8 cellular contexts compared by ENCODE assay signal in the genomic region with DNA sequence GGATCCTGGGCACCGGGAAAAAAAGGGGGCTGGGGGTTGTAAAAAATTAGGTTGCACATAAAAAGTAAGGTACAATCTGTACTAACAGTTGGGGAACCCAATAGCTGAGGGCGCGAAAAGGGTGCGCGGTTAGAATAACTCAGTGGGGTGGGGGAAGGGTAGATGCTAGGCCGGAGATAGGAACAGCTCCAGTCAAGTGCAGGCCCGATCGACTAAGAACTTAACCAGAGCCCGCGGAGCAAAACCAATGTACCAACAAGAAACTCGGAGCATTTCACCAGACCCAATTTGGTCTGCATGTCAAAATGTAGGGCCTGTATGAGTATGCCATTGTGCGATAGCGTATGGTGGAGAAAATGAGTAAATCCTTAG. TPM values are rescaled to one million over a fixed set of nuclear protein-coding genes. Genes with fewer than 3 reads are reported as not detected.
DNase-seq lines count a peak whose midpoint lies in the region; ATAC-seq and TF ChIP-seq lines count a peak whose summit lies in the region.

No MANE protein-coding gene starts in this region.

- ATAC-seq in CD4-positive, CD25-positive, alpha-beta regulatory T cell (ENCODE audit: low read depth in 2 of 2): no peak
- ATAC-seq in T-cell (replicated peaks in 1 of 4): no peak
- ATAC-seq in GM18511 (IDR thresholded peaks at IDR 0.05; ENCODE audit: unreplicated experiment): no peak

- H3K27me3 ChIP-seq in CD4-positive, CD25-positive, alpha-beta regulatory T cell (ENCODE audit: control insufficient read depth, insufficient read depth, low read length): no peaks in the 10 kb centered on the region
- no peaks in the 10 kb centered on the region for H3K27me3 ChIP-seq in HUES48 (ENCODE audit: control insufficient read depth, insufficient read depth, low read length)

- H3K9ac ChIP-seq in HUES48 (ENCODE audit: low read depth, low read length): peak overlapping the region; percentile 100

- POLR2A ChIA-PET in T-cell (lab: Charles Lee): interaction anchor here (0.8 to 0.9 kb wide), 2 partner anchors 17 to 52 kb away, joined by 3 read pairs; no protein-coding TSS in a partner anchor

- H3K4me1 Mint-ChIP-seq in CD4-positive, CD25-positive, alpha-beta regulatory T cell: peaks cover 38 to 75% (median 54%) of the 10 kb centered on the region in 4 donors
- H3K4me1 Mint-ChIP-seq in T-cell (peaks cover 60 to 72% (median 60%) of the 10 kb centered on the region in 3 donors), brain (peaks cover 67% of the 10 kb centered on the region)

- CTCF ChIA-PET in T-cell (lab: Charles Lee): interaction anchor here in 1 of 2 donors (2.6 to 3.8 kb wide), 3 partner anchors 12 to 87 kb away, joined by 8 to 29 read pairs (median 15); no protein-coding TSS in a partner anchor

- H3K9me3 Mint-ChIP-seq in CD4-positive, CD25-positive, alpha-beta regulatory T cell: no peaks in the 10 kb centered on the region
- no peaks in the 10 kb centered on the region for H3K9me3 Mint-ChIP-seq in T-cell
- H3K9me3 Mint-ChIP-seq in brain: peaks cover 0 to 8% (median 3%) of the 10 kb centered on the region in 5 experiments

- peak overlapping the region; percentile 98 for H3K27ac ChIP-seq in CD4-positive, CD25-positive, alpha-beta regulatory T cell (ENCODE audit: insufficient read depth, low read length, poor library complexity, severe bottlenecking)
- peak overlapping the region; percentile 100 for H3K27ac ChIP-seq in HUES48 (ENCODE audit: low read depth, low read length)

- DNase-seq in CD4-positive, CD25-positive, alpha-beta regulatory T cell: peak; percentile 33 to 60 (median 41)
- DNase-seq in T-cell: peak in 30 of 34 experiments; percentile 6 to 46 (median 22)
- peak; percentile 62 for DNase-seq in islet precursor cell
- peak; percentile 33 for DNase-seq in stimulated activated CD4-positive, alpha-beta T cell treated with anti-CD3 and anti-CD28 coated beads, Interleukin-12 subunit alpha, Interleukin-12 subunit beta, amount 100 ng/mL, for 4 hours
- DNase-seq in SHP77 (lab: John Stamatoyannopoulos, UW): no peak

- no peak for TF ChIP-seq CTCF in brain (conservative IDR thresholded peaks at IDR 0.05)

- no peaks in the 10 kb centered on the region for H3K9me3 ChIP-seq in CD4-positive, CD25-positive, alpha-beta regulatory T cell (ENCODE audit: control insufficient read depth in 2 of 2, low read length in 2 of 2)
- H3K9me3 ChIP-seq in HUES48 (ENCODE audit: control insufficient read depth, insufficient read depth, low read length): no peaks in the 10 kb centered on the region

- peak overlapping the region; percentile 98 to 100 (median 99) for H3K4me3 Mint-ChIP-seq in CD4-positive, CD25-positive, alpha-beta regulatory T cell
- peak overlapping the region; percentile 91 to 99 (median 97) for H3K4me3 Mint-ChIP-seq in T-cell
- H3K4me3 Mint-ChIP-seq in brain: peak overlapping the region; percentile 94 to 98 (median 95)

- H3K27me3 Mint-ChIP-seq in CD4-positive, CD25-positive, alpha-beta regulatory T cell: peaks cover 8% of the 10 kb centered on the region
- H3K27me3 Mint-ChIP-seq in T-cell (no peaks in the 10 kb centered on the region), brain (peaks cover 29% of the 10 kb centered on the region)

- H3K36me3 ChIP-seq in CD4-positive, CD25-positive, alpha-beta regulatory T cell (ENCODE audit: control insufficient read depth, insufficient read depth, low read length): peaks cover 18% of the 10 kb centered on the region
- peaks cover 57% of the 10 kb centered on the region for H3K36me3 ChIP-seq in HUES48 (ENCODE audit: control insufficient read depth, insufficient read depth, low read length)

- peak overlapping the region; percentile 98 to 100 (median 100) for H3K27ac Mint-ChIP-seq in CD4-positive, CD25-positive, alpha-beta regulatory T cell
- peak overlapping the region; percentile 94 to 99 for H3K27ac Mint-ChIP-seq in T-cell
- peak overlapping the region; percentile 99 for H3K27ac Mint-ChIP-seq in brain

- peaks cover 27% of the 10 kb centered on the region for H3K36me3 Mint-ChIP-seq in CD4-positive, CD25-positive, alpha-beta regulatory T cell
- H3K36me3 Mint-ChIP-seq in T-cell: peaks cover 38% of the 10 kb centered on the region
- H3K36me3 Mint-ChIP-seq in brain: peaks cover 59% of the 10 kb centered on the region

- peak overlapping the region; percentile 100 for H3K4me3 ChIP-seq in CD4-positive, CD25-positive, alpha-beta regulatory T cell (ENCODE audit: low read depth, low read length)
- H3K4me3 ChIP-seq in HUES48 (ENCODE audit: low read depth, low read length): peak overlapping the region; percentile 91

- peaks cover 62% of the 10 kb centered on the region for H3K4me1 ChIP-seq in CD4-positive, CD25-positive, alpha-beta regulatory T cell (ENCODE audit: control insufficient read depth, insufficient read depth, low read length, poor library complexity, severe bottlenecking)
- peaks cover 25% of the 10 kb centered on the region for H3K4me1 ChIP-seq in HUES48 (ENCODE audit: control insufficient read depth, insufficient read depth, low read length)

RNA-seq across cellular contexts. Expression of gene HNRNPD, which starts 1.3 kb away (rescaled TPM):
- 270 TPM for total RNA-seq in CD4-positive, CD25-positive, alpha-beta regulatory T cell
- 100 to 1,000 TPM; 193 to 210 (median 202) TPM for polyA plus RNA-seq in CD4-positive, CD25-positive, alpha-beta regulatory T cell
- total RNA-seq in T-cell: 100 to 1,000 TPM; 193 to 274 (median 202) TPM
- polyA plus RNA-seq in brain (ENCODE audit: insufficient read depth, low read depth, low replicate concordance): 297 TPM

RNA-seq across cellular contexts. Expression of gene HNRNPDL, which starts 57.8 kb away (rescaled TPM):
- total RNA-seq in CD4-positive, CD25-positive, alpha-beta regulatory T cell: 337 TPM
- 100 to 1,000 TPM; 142 to 186 (median 168) TPM for polyA plus RNA-seq in CD4-positive, CD25-positive, alpha-beta regulatory T cell
- total RNA-seq in T-cell: 100 to 1,000 TPM; 285 to 401 (median 313) TPM
- polyA plus RNA-seq in brain (ENCODE audit: insufficient read depth, low read depth, low replicate concordance): 201 TPM

RNA-seq across cellular contexts. Expression of gene ENOPH1, which starts 57.9 kb away (rescaled TPM):
- total RNA-seq in CD4-positive, CD25-positive, alpha-beta regulatory T cell: 26.7 TPM
- 10 to 100 TPM; 47.1 to 48.7 (median 47.8) TPM for polyA plus RNA-seq in CD4-positive, CD25-positive, alpha-beta regulatory T cell
- total RNA-seq in T-cell: 10 to 100 TPM; 21.8 to 29.4 (median 25.9) TPM
- polyA plus RNA-seq in brain (ENCODE audit: insufficient read depth, low read depth, low replicate concordance): 48.6 TPM

Comparison
In these comparisons a context has a peak if more than half of its experiments do, and no peak if none do; other contexts are left out.
1. DNase-seq: peak in CD4-positive, CD25-positive, alpha-beta regulatory T cell (3 of 3), T-cell (30 of 34), islet precursor cell (single experiment) and stimulated activated CD4-positive, alpha-beta T cell treated with anti-CD3 and anti-CD28 coated beads, Interleukin-12 subunit alpha, Interleukin-12 subunit beta, amount 100 ng/mL, for 4 hours (single experiment); none in SHP77 (0 of 2).
2. Peak in every context shown above with its lines, with median percentiles within 50 percentile points of each other: H3K27ac Mint-ChIP-seq and H3K4me3 Mint-ChIP-seq.